Comparison of ENCODE assay signal across 2 cellular contexts in genomic region chr5:173669483-173669882, GRCh38.
TF ChIP-seq lines count a peak whose summit lies in the region.

No MANE protein-coding gene starts in this region.

TF ChIP-seq in H1, 55 proteins besides CTCF, POLR2A, EP300 and RAD21 (continues in another document):
- TF ChIP-seq CREB1 (IDR thresholded peaks at IDR 0.05) (no peak), POU5F1 (IDR thresholded peaks at IDR 0.05; ENCODE audit: low read depth, low read length) (no peak), BRCA1 (IDR thresholded peaks at IDR 0.05; ENCODE audit: low read depth, low read length) (no peak), CTBP2 (IDR thresholded peaks at IDR 0.05; ENCODE audit: borderline replicate concordance, insufficient read depth, insufficient read length, low read length) (no peak), BACH1 (IDR thresholded peaks at IDR 0.05; ENCODE audit: low read length) (no peak), FOSL1 (IDR thresholded peaks at IDR 0.05; ENCODE audit: insufficient read depth, low read depth, low read length) (no peak), ATF2 (IDR thresholded peaks at IDR 0.05; ENCODE audit: low read length) (no peak), SUZ12 (IDR thresholded peaks at IDR 0.05; ENCODE audit: low read length) (no peak), PHF8 (conservative IDR thresholded peaks at IDR 0.05; ENCODE audit: low read depth, low read length) (no peak), E2F6 (IDR thresholded peaks at IDR 0.05) (peak; percentile 86; the same call in 1 of the 2 replicates), SRF (IDR thresholded peaks at IDR 0.05; ENCODE audit: low read depth, low read length) (no peak), EGR1 (IDR thresholded peaks at IDR 0.05; ENCODE audit: borderline replicate concordance, low read depth, low read length) (no peak), SIN3A (conservative IDR thresholded peaks at IDR 0.05 in 1 of 2, IDR thresholded peaks at IDR 0.05 in 1 of 2; ENCODE audit: low read depth in 1 of 2, low read length in 2 of 2) (no peak), USF2 (IDR thresholded peaks at IDR 0.05; ENCODE audit: low read length) (no peak), TBP (IDR thresholded peaks at IDR 0.05; ENCODE audit: low read depth, low read length) (no peak), ZNF274 (IDR thresholded peaks at IDR 0.05; ENCODE audit: borderline replicate concordance, extremely low read depth, low read length) (no peak), TEAD4 (IDR thresholded peaks at IDR 0.05; ENCODE audit: low read depth, low read length) (no peak), GTF2F1 (IDR thresholded peaks at IDR 0.05; ENCODE audit: borderline replicate concordance, low read depth, low read length) (no peak)

TF ChIP-seq in neural cell, 6 proteins besides CTCF, POLR2A, EP300 and RAD21:
- TF ChIP-seq EZH2 (IDR thresholded peaks at IDR 0.05; ENCODE audit: borderline replicate concordance, insufficient read depth, low read length, poor library complexity, severe bottlenecking) (no peak), MXI1 (conservative IDR thresholded peaks at IDR 0.05; ENCODE audit: poor library complexity, severe bottlenecking) (no peak), SMC3 (conservative IDR thresholded peaks at IDR 0.05; ENCODE audit: poor library complexity) (no peak), REST (IDR thresholded peaks at IDR 0.05; ENCODE audit: borderline replicate concordance) (no peak), TAF1 (IDR thresholded peaks at IDR 0.05; ENCODE audit: low read depth) (no peak), POLR2AphosphoS5 (IDR thresholded peaks at IDR 0.05) (no peak)
TF ChIP-seq in neural cell: peak in this region for 0.
